Comparison of ENCODE assay signal across 1 cellular context in the genomic region with DNA sequence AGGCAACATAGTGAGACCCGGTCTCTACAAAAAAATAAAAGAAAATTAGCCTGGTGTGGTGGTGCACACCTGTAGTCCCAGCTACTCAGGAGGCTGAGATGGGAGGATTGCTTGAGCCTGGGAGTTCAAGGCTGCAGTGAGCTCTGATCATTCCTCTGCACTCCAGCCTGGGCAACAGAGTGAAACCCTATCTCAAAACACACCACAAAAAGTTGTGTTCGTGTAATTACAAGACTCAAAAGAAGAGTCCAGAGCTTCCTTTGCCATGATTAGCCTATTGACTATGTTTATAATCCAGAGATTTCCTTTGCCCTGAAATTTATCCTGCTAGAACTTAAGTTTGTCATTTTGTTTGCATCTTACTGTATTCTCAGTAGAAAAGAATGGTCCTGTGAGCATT.
TF ChIP-seq lines count a peak whose summit lies in the region.

No MANE protein-coding gene starts in this region.

TF ChIP-seq in GM23338, 12 proteins besides CTCF, POLR2A, EP300 and RAD21:
- TF ChIP-seq, protein P1, sequence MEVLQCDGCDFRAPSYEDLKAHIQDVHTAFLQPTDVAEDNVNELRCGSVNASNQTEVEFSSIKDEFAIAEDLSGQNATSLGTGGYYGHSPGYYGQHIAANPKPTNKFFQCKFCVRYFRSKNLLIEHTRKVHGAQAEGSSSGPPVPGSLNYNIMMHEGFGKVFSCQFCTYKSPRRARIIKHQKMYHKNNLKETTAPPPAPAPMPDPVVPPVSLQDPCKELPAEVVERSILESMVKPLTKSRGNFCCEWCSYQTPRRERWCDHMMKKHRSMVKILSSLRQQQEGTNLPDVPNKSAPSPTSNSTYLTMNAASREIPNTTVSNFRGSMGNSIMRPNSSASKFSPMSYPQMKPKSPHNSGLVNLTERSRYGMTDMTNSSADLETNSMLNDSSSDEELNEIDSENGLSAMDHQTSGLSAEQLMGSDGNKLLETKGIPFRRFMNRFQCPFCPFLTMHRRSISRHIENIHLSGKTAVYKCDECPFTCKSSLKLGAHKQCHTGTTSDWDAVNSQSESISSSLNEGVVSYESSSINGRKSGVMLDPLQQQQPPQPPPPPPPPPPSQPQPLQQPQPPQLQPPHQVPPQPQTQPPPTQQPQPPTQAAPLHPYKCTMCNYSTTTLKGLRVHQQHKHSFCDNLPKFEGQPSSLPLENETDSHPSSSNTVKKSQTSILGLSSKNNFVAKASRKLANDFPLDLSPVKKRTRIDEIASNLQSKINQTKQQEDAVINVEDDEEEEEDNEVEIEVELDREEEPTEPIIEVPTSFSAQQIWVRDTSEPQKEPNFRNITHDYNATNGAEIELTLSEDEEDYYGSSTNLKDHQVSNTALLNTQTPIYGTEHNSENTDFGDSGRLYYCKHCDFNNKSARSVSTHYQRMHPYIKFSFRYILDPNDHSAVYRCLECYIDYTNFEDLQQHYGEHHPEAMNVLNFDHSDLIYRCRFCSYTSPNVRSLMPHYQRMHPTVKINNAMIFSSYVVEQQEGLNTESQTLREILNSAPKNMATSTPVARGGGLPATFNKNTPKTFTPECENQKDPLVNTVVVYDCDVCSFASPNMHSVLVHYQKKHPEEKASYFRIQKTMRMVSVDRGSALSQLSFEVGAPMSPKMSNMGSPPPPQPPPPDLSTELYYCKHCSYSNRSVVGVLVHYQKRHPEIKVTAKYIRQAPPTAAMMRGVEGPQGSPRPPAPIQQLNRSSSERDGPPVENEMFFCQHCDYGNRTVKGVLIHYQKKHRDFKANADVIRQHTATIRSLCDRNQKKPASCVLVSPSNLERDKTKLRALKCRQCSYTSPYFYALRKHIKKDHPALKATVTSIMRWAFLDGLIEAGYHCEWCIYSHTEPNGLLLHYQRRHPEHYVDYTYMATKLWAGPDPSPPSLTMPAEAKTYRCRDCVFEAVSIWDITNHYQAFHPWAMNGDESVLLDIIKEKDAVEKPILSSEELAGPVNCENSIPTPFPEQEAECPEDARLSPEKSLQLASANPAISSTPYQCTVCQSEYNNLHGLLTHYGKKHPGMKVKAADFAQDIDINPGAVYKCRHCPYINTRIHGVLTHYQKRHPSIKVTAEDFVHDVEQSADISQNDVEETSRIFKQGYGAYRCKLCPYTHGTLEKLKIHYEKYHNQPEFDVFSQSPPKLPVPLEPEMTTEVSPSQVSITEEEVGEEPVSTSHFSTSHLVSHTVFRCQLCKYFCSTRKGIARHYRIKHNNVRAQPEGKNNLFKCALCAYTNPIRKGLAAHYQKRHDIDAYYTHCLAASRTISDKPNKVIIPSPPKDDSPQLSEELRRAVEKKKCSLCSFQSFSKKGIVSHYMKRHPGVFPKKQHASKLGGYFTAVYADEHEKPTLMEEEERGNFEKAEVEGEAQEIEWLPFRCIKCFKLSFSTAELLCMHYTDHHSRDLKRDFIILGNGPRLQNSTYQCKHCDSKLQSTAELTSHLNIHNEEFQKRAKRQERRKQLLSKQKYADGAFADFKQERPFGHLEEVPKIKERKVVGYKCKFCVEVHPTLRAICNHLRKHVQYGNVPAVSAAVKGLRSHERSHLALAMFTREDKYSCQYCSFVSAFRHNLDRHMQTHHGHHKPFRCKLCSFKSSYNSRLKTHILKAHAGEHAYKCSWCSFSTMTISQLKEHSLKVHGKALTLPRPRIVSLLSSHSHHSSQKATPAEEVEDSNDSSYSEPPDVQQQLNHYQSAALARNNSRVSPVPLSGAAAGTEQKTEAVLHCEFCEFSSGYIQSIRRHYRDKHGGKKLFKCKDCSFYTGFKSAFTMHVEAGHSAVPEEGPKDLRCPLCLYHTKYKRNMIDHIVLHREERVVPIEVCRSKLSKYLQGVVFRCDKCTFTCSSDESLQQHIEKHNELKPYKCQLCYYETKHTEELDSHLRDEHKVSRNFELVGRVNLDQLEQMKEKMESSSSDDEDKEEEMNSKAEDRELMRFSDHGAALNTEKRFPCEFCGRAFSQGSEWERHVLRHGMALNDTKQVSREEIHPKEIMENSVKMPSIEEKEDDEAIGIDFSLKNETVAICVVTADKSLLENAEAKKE (CRISPR knock-in tag; IDR thresholded peaks at IDR 0.05), result no peak
- TF ChIP-seq EZH2phosphoT487 (IDR thresholded peaks at IDR 0.05; ENCODE audit: unreplicated experiment), result no peak
- TF ChIP-seq, protein P2, sequence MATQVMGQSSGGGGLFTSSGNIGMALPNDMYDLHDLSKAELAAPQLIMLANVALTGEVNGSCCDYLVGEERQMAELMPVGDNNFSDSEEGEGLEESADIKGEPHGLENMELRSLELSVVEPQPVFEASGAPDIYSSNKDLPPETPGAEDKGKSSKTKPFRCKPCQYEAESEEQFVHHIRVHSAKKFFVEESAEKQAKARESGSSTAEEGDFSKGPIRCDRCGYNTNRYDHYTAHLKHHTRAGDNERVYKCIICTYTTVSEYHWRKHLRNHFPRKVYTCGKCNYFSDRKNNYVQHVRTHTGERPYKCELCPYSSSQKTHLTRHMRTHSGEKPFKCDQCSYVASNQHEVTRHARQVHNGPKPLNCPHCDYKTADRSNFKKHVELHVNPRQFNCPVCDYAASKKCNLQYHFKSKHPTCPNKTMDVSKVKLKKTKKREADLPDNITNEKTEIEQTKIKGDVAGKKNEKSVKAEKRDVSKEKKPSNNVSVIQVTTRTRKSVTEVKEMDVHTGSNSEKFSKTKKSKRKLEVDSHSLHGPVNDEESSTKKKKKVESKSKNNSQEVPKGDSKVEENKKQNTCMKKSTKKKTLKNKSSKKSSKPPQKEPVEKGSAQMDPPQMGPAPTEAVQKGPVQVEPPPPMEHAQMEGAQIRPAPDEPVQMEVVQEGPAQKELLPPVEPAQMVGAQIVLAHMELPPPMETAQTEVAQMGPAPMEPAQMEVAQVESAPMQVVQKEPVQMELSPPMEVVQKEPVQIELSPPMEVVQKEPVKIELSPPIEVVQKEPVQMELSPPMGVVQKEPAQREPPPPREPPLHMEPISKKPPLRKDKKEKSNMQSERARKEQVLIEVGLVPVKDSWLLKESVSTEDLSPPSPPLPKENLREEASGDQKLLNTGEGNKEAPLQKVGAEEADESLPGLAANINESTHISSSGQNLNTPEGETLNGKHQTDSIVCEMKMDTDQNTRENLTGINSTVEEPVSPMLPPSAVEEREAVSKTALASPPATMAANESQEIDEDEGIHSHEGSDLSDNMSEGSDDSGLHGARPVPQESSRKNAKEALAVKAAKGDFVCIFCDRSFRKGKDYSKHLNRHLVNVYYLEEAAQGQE (IDR thresholded peaks at IDR 0.05; ENCODE audit: unreplicated experiment), result no peak
- TF ChIP-seq NANOG (IDR thresholded peaks at IDR 0.05; ENCODE audit: borderline replicate concordance), result no peak
- TF ChIP-seq EZH2 (IDR thresholded peaks at IDR 0.05; ENCODE audit: low read depth, unreplicated experiment), result no peak
- no peak for TF ChIP-seq CREB1 (CRISPR knock-in tag; IDR thresholded peaks at IDR 0.05; ENCODE audit: low read depth)
- no peak for TF ChIP-seq ZNF331 (CRISPR knock-in tag; IDR thresholded peaks at IDR 0.05; ENCODE audit: low read depth)
- TF ChIP-seq STAT1 (IDR thresholded peaks at IDR 0.05; ENCODE audit: unreplicated experiment), result no peak
